1 cellular context compared by ENCODE assay signal in the genomic region with DNA sequence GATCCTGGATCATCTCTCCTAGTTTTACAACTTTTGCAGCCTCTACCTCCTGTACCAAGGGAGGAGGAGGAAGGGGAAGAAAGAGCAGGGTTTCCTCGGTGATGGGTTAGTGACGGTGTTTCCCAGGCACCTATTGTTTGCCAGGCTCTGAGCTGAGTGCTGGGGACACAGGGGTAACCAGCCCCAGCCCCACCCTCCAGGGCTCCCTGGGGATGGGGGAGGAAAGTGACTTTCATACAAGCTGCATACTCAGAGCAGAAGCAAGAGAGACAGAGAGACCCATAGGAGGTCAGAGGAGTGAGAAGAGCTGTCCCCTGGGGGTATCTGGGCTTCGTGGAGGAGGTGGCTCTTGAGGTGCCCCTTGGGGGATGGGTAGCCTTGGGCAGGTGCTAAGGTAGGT.
TF ChIP-seq lines count a peak whose summit lies in the region.

No MANE protein-coding gene starts in this region.

TF ChIP-seq in GM23338, 12 proteins besides CTCF, POLR2A, EP300 and RAD21:
- TF ChIP-seq, protein P1, sequence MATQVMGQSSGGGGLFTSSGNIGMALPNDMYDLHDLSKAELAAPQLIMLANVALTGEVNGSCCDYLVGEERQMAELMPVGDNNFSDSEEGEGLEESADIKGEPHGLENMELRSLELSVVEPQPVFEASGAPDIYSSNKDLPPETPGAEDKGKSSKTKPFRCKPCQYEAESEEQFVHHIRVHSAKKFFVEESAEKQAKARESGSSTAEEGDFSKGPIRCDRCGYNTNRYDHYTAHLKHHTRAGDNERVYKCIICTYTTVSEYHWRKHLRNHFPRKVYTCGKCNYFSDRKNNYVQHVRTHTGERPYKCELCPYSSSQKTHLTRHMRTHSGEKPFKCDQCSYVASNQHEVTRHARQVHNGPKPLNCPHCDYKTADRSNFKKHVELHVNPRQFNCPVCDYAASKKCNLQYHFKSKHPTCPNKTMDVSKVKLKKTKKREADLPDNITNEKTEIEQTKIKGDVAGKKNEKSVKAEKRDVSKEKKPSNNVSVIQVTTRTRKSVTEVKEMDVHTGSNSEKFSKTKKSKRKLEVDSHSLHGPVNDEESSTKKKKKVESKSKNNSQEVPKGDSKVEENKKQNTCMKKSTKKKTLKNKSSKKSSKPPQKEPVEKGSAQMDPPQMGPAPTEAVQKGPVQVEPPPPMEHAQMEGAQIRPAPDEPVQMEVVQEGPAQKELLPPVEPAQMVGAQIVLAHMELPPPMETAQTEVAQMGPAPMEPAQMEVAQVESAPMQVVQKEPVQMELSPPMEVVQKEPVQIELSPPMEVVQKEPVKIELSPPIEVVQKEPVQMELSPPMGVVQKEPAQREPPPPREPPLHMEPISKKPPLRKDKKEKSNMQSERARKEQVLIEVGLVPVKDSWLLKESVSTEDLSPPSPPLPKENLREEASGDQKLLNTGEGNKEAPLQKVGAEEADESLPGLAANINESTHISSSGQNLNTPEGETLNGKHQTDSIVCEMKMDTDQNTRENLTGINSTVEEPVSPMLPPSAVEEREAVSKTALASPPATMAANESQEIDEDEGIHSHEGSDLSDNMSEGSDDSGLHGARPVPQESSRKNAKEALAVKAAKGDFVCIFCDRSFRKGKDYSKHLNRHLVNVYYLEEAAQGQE (IDR thresholded peaks at IDR 0.05; ENCODE audit: unreplicated experiment), result no peak
- TF ChIP-seq, protein P2, sequence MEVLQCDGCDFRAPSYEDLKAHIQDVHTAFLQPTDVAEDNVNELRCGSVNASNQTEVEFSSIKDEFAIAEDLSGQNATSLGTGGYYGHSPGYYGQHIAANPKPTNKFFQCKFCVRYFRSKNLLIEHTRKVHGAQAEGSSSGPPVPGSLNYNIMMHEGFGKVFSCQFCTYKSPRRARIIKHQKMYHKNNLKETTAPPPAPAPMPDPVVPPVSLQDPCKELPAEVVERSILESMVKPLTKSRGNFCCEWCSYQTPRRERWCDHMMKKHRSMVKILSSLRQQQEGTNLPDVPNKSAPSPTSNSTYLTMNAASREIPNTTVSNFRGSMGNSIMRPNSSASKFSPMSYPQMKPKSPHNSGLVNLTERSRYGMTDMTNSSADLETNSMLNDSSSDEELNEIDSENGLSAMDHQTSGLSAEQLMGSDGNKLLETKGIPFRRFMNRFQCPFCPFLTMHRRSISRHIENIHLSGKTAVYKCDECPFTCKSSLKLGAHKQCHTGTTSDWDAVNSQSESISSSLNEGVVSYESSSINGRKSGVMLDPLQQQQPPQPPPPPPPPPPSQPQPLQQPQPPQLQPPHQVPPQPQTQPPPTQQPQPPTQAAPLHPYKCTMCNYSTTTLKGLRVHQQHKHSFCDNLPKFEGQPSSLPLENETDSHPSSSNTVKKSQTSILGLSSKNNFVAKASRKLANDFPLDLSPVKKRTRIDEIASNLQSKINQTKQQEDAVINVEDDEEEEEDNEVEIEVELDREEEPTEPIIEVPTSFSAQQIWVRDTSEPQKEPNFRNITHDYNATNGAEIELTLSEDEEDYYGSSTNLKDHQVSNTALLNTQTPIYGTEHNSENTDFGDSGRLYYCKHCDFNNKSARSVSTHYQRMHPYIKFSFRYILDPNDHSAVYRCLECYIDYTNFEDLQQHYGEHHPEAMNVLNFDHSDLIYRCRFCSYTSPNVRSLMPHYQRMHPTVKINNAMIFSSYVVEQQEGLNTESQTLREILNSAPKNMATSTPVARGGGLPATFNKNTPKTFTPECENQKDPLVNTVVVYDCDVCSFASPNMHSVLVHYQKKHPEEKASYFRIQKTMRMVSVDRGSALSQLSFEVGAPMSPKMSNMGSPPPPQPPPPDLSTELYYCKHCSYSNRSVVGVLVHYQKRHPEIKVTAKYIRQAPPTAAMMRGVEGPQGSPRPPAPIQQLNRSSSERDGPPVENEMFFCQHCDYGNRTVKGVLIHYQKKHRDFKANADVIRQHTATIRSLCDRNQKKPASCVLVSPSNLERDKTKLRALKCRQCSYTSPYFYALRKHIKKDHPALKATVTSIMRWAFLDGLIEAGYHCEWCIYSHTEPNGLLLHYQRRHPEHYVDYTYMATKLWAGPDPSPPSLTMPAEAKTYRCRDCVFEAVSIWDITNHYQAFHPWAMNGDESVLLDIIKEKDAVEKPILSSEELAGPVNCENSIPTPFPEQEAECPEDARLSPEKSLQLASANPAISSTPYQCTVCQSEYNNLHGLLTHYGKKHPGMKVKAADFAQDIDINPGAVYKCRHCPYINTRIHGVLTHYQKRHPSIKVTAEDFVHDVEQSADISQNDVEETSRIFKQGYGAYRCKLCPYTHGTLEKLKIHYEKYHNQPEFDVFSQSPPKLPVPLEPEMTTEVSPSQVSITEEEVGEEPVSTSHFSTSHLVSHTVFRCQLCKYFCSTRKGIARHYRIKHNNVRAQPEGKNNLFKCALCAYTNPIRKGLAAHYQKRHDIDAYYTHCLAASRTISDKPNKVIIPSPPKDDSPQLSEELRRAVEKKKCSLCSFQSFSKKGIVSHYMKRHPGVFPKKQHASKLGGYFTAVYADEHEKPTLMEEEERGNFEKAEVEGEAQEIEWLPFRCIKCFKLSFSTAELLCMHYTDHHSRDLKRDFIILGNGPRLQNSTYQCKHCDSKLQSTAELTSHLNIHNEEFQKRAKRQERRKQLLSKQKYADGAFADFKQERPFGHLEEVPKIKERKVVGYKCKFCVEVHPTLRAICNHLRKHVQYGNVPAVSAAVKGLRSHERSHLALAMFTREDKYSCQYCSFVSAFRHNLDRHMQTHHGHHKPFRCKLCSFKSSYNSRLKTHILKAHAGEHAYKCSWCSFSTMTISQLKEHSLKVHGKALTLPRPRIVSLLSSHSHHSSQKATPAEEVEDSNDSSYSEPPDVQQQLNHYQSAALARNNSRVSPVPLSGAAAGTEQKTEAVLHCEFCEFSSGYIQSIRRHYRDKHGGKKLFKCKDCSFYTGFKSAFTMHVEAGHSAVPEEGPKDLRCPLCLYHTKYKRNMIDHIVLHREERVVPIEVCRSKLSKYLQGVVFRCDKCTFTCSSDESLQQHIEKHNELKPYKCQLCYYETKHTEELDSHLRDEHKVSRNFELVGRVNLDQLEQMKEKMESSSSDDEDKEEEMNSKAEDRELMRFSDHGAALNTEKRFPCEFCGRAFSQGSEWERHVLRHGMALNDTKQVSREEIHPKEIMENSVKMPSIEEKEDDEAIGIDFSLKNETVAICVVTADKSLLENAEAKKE (CRISPR knock-in tag; IDR thresholded peaks at IDR 0.05), result no peak
- TF ChIP-seq NANOG (IDR thresholded peaks at IDR 0.05; ENCODE audit: borderline replicate concordance) (no peak), POLR2AphosphoS5 (IDR thresholded peaks at IDR 0.05; ENCODE audit: low read depth) (no peak), STAT1 (IDR thresholded peaks at IDR 0.05; ENCODE audit: unreplicated experiment) (no peak), ZNF114 (CRISPR knock-in tag; IDR thresholded peaks at IDR 0.05) (no peak), ZNF331 (CRISPR knock-in tag; IDR thresholded peaks at IDR 0.05; ENCODE audit: low read depth) (no peak), ETS1 (IDR thresholded peaks at IDR 0.05) (no peak)
TF ChIP-seq in GM23338: peak in this region for 0.
